15 cellular contexts compared by ENCODE assay signal in genomic region chr13:75411924-75412537, GRCh38.
DNase-seq lines count a peak whose midpoint lies in the region; ATAC-seq and TF ChIP-seq lines count a peak whose summit lies in the region.
"Had no signal": no experiment of that assay in that cellular context is flagged by ENCODE, and none has a peak within 500 bp of the region (broad histone marks: within the 10 kb centered on the region; RNA-seq: fewer than 3 reads in every experiment).

No MANE protein-coding gene starts in this region.

- no peaks in the 10 kb centered on the region for H3K27me3 Mint-ChIP-seq in nephron progenitor cell (ENCODE audit: low read depth, poor library complexity)

- H3K27ac Mint-ChIP-seq in nephron progenitor cell, result peak overlapping the region; percentile 79
- H3K27ac Mint-ChIP-seq: B cell; CD4-positive, alpha-beta memory T cell had no signal

- no peaks in the 10 kb centered on the region for H3K27me3 ChIP-seq in left ventricle myocardium inferior (ENCODE audit: low read depth)
- H3K27me3 ChIP-seq in adrenal gland, result no peaks in the 10 kb centered on the region
- no peaks in the 10 kb centered on the region for H3K27me3 ChIP-seq in subcutaneous abdominal adipose tissue (ENCODE audit: control insufficient read depth in 5 of 5, insufficient read depth in 4 of 5, low read length in 5 of 5)

- peaks cover 48% of the 10 kb centered on the region for H3K4me1 ChIP-seq in left ventricle myocardium inferior
- H3K4me1 ChIP-seq in adrenal gland (replicated peaks in 1 of 2), result peaks cover 48 to 60% of the 10 kb centered on the region in 2 donors
- peaks cover 0 to 43% (median 21%) of the 10 kb centered on the region in 5 donors for H3K4me1 ChIP-seq in subcutaneous abdominal adipose tissue (ENCODE audit: control insufficient read depth in 5 of 5, insufficient read depth in 5 of 5, low read length in 5 of 5)

- ATAC-seq in left ventricle myocardium superior (no peak), HG02970 (IDR thresholded peaks at IDR 0.05; ENCODE audit: low FRiP score, unreplicated experiment) (no peak)
- ATAC-seq: HCT116 had no signal

- peak overlapping the region; percentile 77 for H3K27ac ChIP-seq in left ventricle myocardium inferior (replicated peaks)
- peak overlapping the region in 3 of 5 donors; percentile 44 to 74 (median 48) for H3K27ac ChIP-seq in adrenal gland
- peak overlapping the region; percentile 24 for H3K27ac ChIP-seq in subcutaneous abdominal adipose tissue (ENCODE audit: low read depth, low read length)
- no peak overlapping the region for H3K27ac ChIP-seq in coronary artery
- H3K27ac ChIP-seq: GM23248 had no signal

- peak overlapping the region in 1 of 5 donors; percentile 30 for H3K9ac ChIP-seq in subcutaneous abdominal adipose tissue (ENCODE audit: low read length in 5 of 5)
- H3K9ac ChIP-seq: GM23248 had no signal

- H3K4me3 ChIP-seq in left ventricle myocardium inferior, result no peak overlapping the region
- H3K4me3 ChIP-seq in adrenal gland, result no peak overlapping the region
- no peak overlapping the region for H3K4me3 ChIP-seq in subcutaneous abdominal adipose tissue (ENCODE audit: low read depth in 1 of 5, low read length in 5 of 5)
- no peak overlapping the region for H3K4me3 ChIP-seq in coronary artery
- H3K4me3 ChIP-seq: GM23248 had no signal

- TF ChIP-seq CTCF in left ventricle myocardium inferior (IDR thresholded peaks at IDR 0.05; ENCODE audit: borderline replicate concordance) (no peak), adrenal gland (IDR thresholded peaks at IDR 0.05) (no peak), nephron progenitor cell (IDR thresholded peaks at IDR 0.05) (no peak), coronary artery (IDR thresholded peaks at IDR 0.05) (no peak)

- H3K9me3 ChIP-seq in left ventricle myocardium inferior (replicated peaks) (no peaks in the 10 kb centered on the region), adrenal gland (replicated peaks in 1 of 3) (no peaks in the 10 kb centered on the region), subcutaneous abdominal adipose tissue (ENCODE audit: control insufficient read depth in 5 of 5, low read length in 5 of 5) (no peaks in the 10 kb centered on the region)

- H3K36me3 ChIP-seq in left ventricle myocardium inferior (no peaks in the 10 kb centered on the region), adrenal gland (replicated peaks in 1 of 2) (no peaks in the 10 kb centered on the region), subcutaneous abdominal adipose tissue (ENCODE audit: control insufficient read depth in 5 of 5, insufficient read depth in 5 of 5, low read length in 5 of 5) (no peaks in the 10 kb centered on the region)

- 60 to 66% (median 63%) methylated on average over 4 of the region's 4 CpGs for WGBS in adrenal gland, 4 donors

- intact Hi-C loops in left ventricle myocardium inferior (cut with micrococcal nuclease), result no loop called here
- intact Hi-C loops in left ventricle myocardium superior (cut with micrococcal nuclease), result no loop called here
- intact Hi-C loops in adrenal gland (cut with DNase I), result no loop called here

- H3K36me3 Mint-ChIP-seq in nephron progenitor cell (ENCODE audit: low read depth), result peaks cover 10% of the 10 kb centered on the region
- H3K36me3 Mint-ChIP-seq: CD4-positive, alpha-beta memory T cell had no signal

- no peak for TF ChIP-seq POLR2A in adrenal gland (IDR thresholded peaks at IDR 0.05)

- peaks cover 49% of the 10 kb centered on the region for H3K4me1 Mint-ChIP-seq in nephron progenitor cell
- H3K4me1 Mint-ChIP-seq: B cell had no signal

- no peak overlapping the region for H3K4me3 Mint-ChIP-seq in nephron progenitor cell
- H3K4me3 Mint-ChIP-seq: B cell; CD4-positive, alpha-beta memory T cell had no signal

- H3K9me3 Mint-ChIP-seq in nephron progenitor cell, result peaks cover 7% of the 10 kb centered on the region
- H3K9me3 Mint-ChIP-seq: CD4-positive, alpha-beta memory T cell had no signal

- DNase-seq in left ventricle myocardium inferior, result no peak
- DNase-seq in left ventricle myocardium superior, result no peak
- peak in 6 of 7 donors; percentile 39 to 73 (median 54) for DNase-seq in adrenal gland
- no peak for DNase-seq in nephron progenitor cell
- no peak for DNase-seq in stimulated activated CD4-positive, alpha-beta T cell treated with anti-CD3 and anti-CD28 coated beads, Interleukin-12 subunit alpha, Interleukin-12 subunit beta, amount 100 ng/mL, for 4 hours
- no peak for DNase-seq in coronary artery (ENCODE audit: low spot score)
- DNase-seq: C1 segment of cervical spinal cord; CD4-positive, alpha-beta memory T cell; DMS79; EL; GM23248 had no signal

Comparison
In these comparisons a context has a peak if more than half of its experiments do, and no peak if none do; other contexts are left out.
1. DNase-seq: peak in adrenal gland (6 of 7); none in left ventricle myocardium inferior (single experiment), left ventricle myocardium superior (single experiment), nephron progenitor cell (single experiment), stimulated activated CD4-positive, alpha-beta T cell treated with anti-CD3 and anti-CD28 coated beads, Interleukin-12 subunit alpha, Interleukin-12 subunit beta, amount 100 ng/mL, for 4 hours (single experiment) and coronary artery (single experiment).
2. H3K27ac ChIP-seq: peak in left ventricle myocardium inferior (single experiment), adrenal gland (3 of 5) and subcutaneous abdominal adipose tissue (single experiment); none in coronary artery (0 of 2).